1 cellular context compared by ENCODE assay signal in genomic region chr17:22227699-22228553, GRCh38.
A peak's percentile ranks its signal among the peaks of the same experiment; 100 is the strongest.
TF ChIP-seq lines count a peak whose summit lies in the region.
"Not testable (repeated sequence)": the region's sequence is repeated elsewhere in the genome, so short reads cannot be mapped to it uniquely, and the experiment has no call there.

No MANE protein-coding gene starts in this region.

TF ChIP-seq in K562, 482 proteins besides CTCF, POLR2A, EP300 and RAD21 (continued from another document):
- TF ChIP-seq ZBTB2 (IDR thresholded peaks at IDR 0.05) (peak; percentile 65; the same call in 1 of the 2 replicates), CBFA2T3 (IDR thresholded peaks at IDR 0.05) (peak; percentile 93), C11orf30 (IDR thresholded peaks at IDR 0.05; ENCODE audit: low read depth) (peak; percentile 72), ARNT (IDR thresholded peaks at IDR 0.05) (peak in 1 of 2 experiments; percentile 45; a peak in 1 of 4 replicates), DMBX1 (CRISPR knock-in tag; IDR thresholded peaks at IDR 0.05; ENCODE audit: borderline replicate concordance) (peak; percentile 21; the same call in 1 of the 2 replicates), ZEB2 (IDR thresholded peaks at IDR 0.05) (peak; percentile 87), TBL1XR1 (IDR thresholded peaks at IDR 0.05; ENCODE audit: low read length in 2 of 2) (peak in 1 of 2 experiments; percentile 58; a peak in 1 of 4 replicates), SMAD4 (CRISPR knock-in tag; conservative IDR thresholded peaks at IDR 0.05) (peak; percentile 88), NCOA2 (IDR thresholded peaks at IDR 0.05; ENCODE audit: partially characterized antibody in 2 of 2) (peak in 1 of 2 experiments; percentile 20), NCOR1 (IDR thresholded peaks at IDR 0.05) (peak; percentile 87), TCF3 (CRISPR knock-in tag; IDR thresholded peaks at IDR 0.05) (peak; percentile 70), ZNF316 (IDR thresholded peaks at IDR 0.05) (peak; percentile 68), NCOA1 (IDR thresholded peaks at IDR 0.05; ENCODE audit: low read depth) (peak; percentile 54; the same call in 1 of the 2 replicates), DPF2 (IDR thresholded peaks at IDR 0.05) (peak; percentile 94), ETS1 (conservative IDR thresholded peaks at IDR 0.05; ENCODE audit: control insufficient read depth, low read depth, low read length) (0 out of 2 replicates have a peak, but pooled peaks have one; percentile 29), MAFK (IDR thresholded peaks at IDR 0.05; ENCODE audit: low read length) (peak; percentile 32; the same call in 1 of the 2 replicates), EGR1 (conservative IDR thresholded peaks at IDR 0.05) (0 out of 2 replicates have a peak, but pooled peaks have one; percentile 9), HDAC1 (IDR thresholded peaks at IDR 0.05) (peak in 1 of 2 experiments; percentile 77; a peak in 2 of 4 replicates), NFE2 (IDR thresholded peaks at IDR 0.05; ENCODE audit: low read depth) (peak; percentile 84), SOX6 (IDR thresholded peaks at IDR 0.05) (peak; percentile 41), ARID1B (IDR thresholded peaks at IDR 0.05) (peak; percentile 95), SMARCE1 (IDR thresholded peaks at IDR 0.05) (peak; percentile 86), HMBOX1 (IDR thresholded peaks at IDR 0.05) (peak; percentile 31; the same call in 1 of the 2 replicates), STAT5A (IDR thresholded peaks at IDR 0.05; ENCODE audit: borderline replicate concordance, low read length) (peak; percentile 70), AFF1 (IDR thresholded peaks at IDR 0.05; ENCODE audit: low read depth in 1 of 2, partially characterized antibody in 2 of 2) (peak in 1 of 2 experiments; percentile 33), ATF7 (IDR thresholded peaks at IDR 0.05) (peak; percentile 29; the same call in 1 of the 2 replicates), MTA2 (IDR thresholded peaks at IDR 0.05; ENCODE audit: low read depth) (peak; percentile 58), HDAC3 (IDR thresholded peaks at IDR 0.05; ENCODE audit: borderline replicate concordance, partially characterized antibody) (peak; percentile 49), CEBPB (tag; IDR thresholded peaks at IDR 0.05) (peak; percentile 29; the same call in 1 of the 2 replicates), MAFG (tag; conservative IDR thresholded peaks at IDR 0.05) (peak; percentile 89), PML (IDR thresholded peaks at IDR 0.05; ENCODE audit: low read length) (0 out of 2 replicates have a peak, but pooled peaks have one; percentile 45), SMARCA4 (IDR thresholded peaks at IDR 0.05) (peak; percentile 89), KLF16 (IDR thresholded peaks at IDR 0.05) (peak; percentile 77; the same call in 1 of the 2 replicates), MAZ (CRISPR knock-in tag; conservative IDR thresholded peaks at IDR 0.05 in 1 of 2, IDR thresholded peaks at IDR 0.05 in 1 of 2) (peak in 1 of 2 experiments; percentile 7; a peak in 1 of 4 replicates), BCOR (IDR thresholded peaks at IDR 0.05) (0 out of 2 replicates have a peak, but pooled peaks have one; percentile 16), ATF3 (IDR thresholded peaks at IDR 0.05) (peak; percentile 74), MAFF (IDR thresholded peaks at IDR 0.05; ENCODE audit: low read length) (peak; percentile 31; the same call in 1 of the 2 replicates), CBFA2T2 (conservative IDR thresholded peaks at IDR 0.05) (peak; percentile 91), RNF2 (IDR thresholded peaks at IDR 0.05) (peak; percentile 44; the same call in 1 of the 2 replicates), RCOR1 (IDR thresholded peaks at IDR 0.05; ENCODE audit: borderline replicate concordance in 1 of 2, low read depth in 2 of 2, low read length in 2 of 2) (peak in 1 of 2 experiments; percentile 54; a peak in 3 of 4 replicates), FOXA3 (CRISPR knock-in tag; conservative IDR thresholded peaks at IDR 0.05 in 1 of 2, IDR thresholded peaks at IDR 0.05 in 1 of 2) (0 out of 4 replicates have a peak, but pooled peaks of 1 of the 2 experiments have one; percentile 17), POLR2AphosphoS5 (IDR thresholded peaks at IDR 0.05; ENCODE audit: control insufficient read depth, insufficient read depth, low read depth, low read length) (peak; percentile 60; the same call in 1 of the 2 replicates), FOSL1 (tag; conservative IDR thresholded peaks at IDR 0.05) (peak; percentile 79), HDAC2 (IDR thresholded peaks at IDR 0.05) (peak; percentile 57), VEZF1 (CRISPR knock-in tag; IDR thresholded peaks at IDR 0.05) (0 out of 2 replicates have a peak, but pooled peaks have one; percentile 37), SMARCC2 (IDR thresholded peaks at IDR 0.05; ENCODE audit: low read depth) (peak; percentile 83), CCNT2 (IDR thresholded peaks at IDR 0.05; ENCODE audit: borderline replicate concordance, extremely low read depth, insufficient read length, low read depth, low read length) (peak; percentile 29), ETV1 (tag; conservative IDR thresholded peaks at IDR 0.05; ENCODE audit: low read depth) (peak; percentile 66), ZMIZ1 (IDR thresholded peaks at IDR 0.05; ENCODE audit: low read depth in 2 of 2, low read length in 2 of 2) (peak in 1 of 2 experiments; percentile 52; a peak in 1 of 4 replicates), NFIC (IDR thresholded peaks at IDR 0.05) (peak; percentile 77), TRIM24 (IDR thresholded peaks at IDR 0.05) (peak; percentile 85 to 89), TAL1 (IDR thresholded peaks at IDR 0.05) (peak; percentile 87)
- TF ChIP-seq ATF3 (CRISPR knock-in tag; conservative IDR thresholded peaks at IDR 0.05), result not testable (repeated sequence)
